ENCODE assay signal across 26 cellular contexts in genomic region chr7:90201500-90201899, GRCh38.
"Had no signal": no experiment of that assay in that cellular context is flagged by ENCODE, and none has a peak within 500 bp of the region (broad histone marks: within the 10 kb centered on the region; RNA-seq: fewer than 3 reads in every experiment).

No MANE protein-coding gene starts in this region.

- H3K4me1 ChIP-seq: left ventricle myocardium inferior, pancreas, prostate gland, sigmoid colon, spleen, tibial nerve, upper lobe of left lung, vagina had no signal

- H3K4me1 Mint-ChIP-seq: mesothelial cell of epicardium; naive B cell; nephron; neural crest cell; stimulated activated effector memory CD8-positive, alpha-beta T cell treated with anti-CD3 and anti-CD28 coated beads, Interleukin-12 subunit alpha, Interleukin-12 subunit beta, amount 100 ng/mL, for 72 hours; stimulated activated naive CD8-positive, alpha-beta T cell treated with anti-CD3 and anti-CD28 coated beads, Interleukin-15, amount 100 ng/mL, for 72 hours had no signal

- H3K27ac Mint-ChIP-seq: mesothelial cell of epicardium; naive B cell; nephron; stimulated activated effector memory CD8-positive, alpha-beta T cell treated with anti-CD3 and anti-CD28 coated beads, Interleukin-12 subunit alpha, Interleukin-12 subunit beta, amount 100 ng/mL, for 72 hours; stimulated activated naive CD8-positive, alpha-beta T cell treated with anti-CD3 and anti-CD28 coated beads, Interleukin-15, amount 100 ng/mL, for 72 hours had no signal

- H3K4me3 ChIP-seq: hepatocyte, left ventricle myocardium inferior, lung, pancreas, prostate gland, sigmoid colon, spleen, tibial nerve, upper lobe of left lung, vagina had no signal

- H3K36me3 Mint-ChIP-seq: mesothelial cell of epicardium; naive B cell; stimulated activated effector memory CD8-positive, alpha-beta T cell treated with anti-CD3 and anti-CD28 coated beads, Interleukin-12 subunit alpha, Interleukin-12 subunit beta, amount 100 ng/mL, for 72 hours had no signal

- H3K27me3 ChIP-seq: hepatocyte, pancreas, sigmoid colon, spleen, tibial nerve, upper lobe of left lung, vagina had no signal

- H3K4me3 Mint-ChIP-seq: mesothelial cell of epicardium; naive B cell; nephron; neural crest cell; stimulated activated effector memory CD8-positive, alpha-beta T cell treated with anti-CD3 and anti-CD28 coated beads, Interleukin-12 subunit alpha, Interleukin-12 subunit beta, amount 100 ng/mL, for 72 hours; stimulated activated naive CD8-positive, alpha-beta T cell treated with anti-CD3 and anti-CD28 coated beads, Interleukin-15, amount 100 ng/mL, for 72 hours had no signal

- H3K27me3 Mint-ChIP-seq: naive B cell; stimulated activated naive CD8-positive, alpha-beta T cell treated with anti-CD3 and anti-CD28 coated beads, Interleukin-15, amount 100 ng/mL, for 72 hours had no signal

- H2AFZ ChIP-seq: hepatocyte had no signal

- H3K4me2 ChIP-seq: hepatocyte had no signal

- H3K27ac ChIP-seq: hepatocyte, left ventricle myocardium inferior, pancreas, prostate gland, sigmoid colon, spleen, tibial nerve, upper lobe of left lung, vagina had no signal

- H3K9me3 Mint-ChIP-seq: mesothelial cell of epicardium; stimulated activated effector memory CD8-positive, alpha-beta T cell treated with anti-CD3 and anti-CD28 coated beads, Interleukin-12 subunit alpha, Interleukin-12 subunit beta, amount 100 ng/mL, for 72 hours; stimulated activated naive CD8-positive, alpha-beta T cell treated with anti-CD3 and anti-CD28 coated beads, Interleukin-15, amount 100 ng/mL, for 72 hours had no signal

- H3K79me2 ChIP-seq: hepatocyte had no signal

- H3K36me3 ChIP-seq: left ventricle myocardium inferior, pancreas, prostate gland, sigmoid colon, spleen, tibial nerve, upper lobe of left lung, vagina had no signal

- ATAC-seq: pancreas; right cardiac atrium; stimulated activated effector memory CD8-positive, alpha-beta T cell treated with anti-CD3 and anti-CD28 coated beads, Interleukin-12 subunit alpha, Interleukin-12 subunit beta, amount 100 ng/mL, for 72 hours; stimulated activated naive CD8-positive, alpha-beta T cell treated with anti-CD3 and anti-CD28 coated beads, Interleukin-15, amount 100 ng/mL, for 72 hours had no signal

- H3K9me3 ChIP-seq: left ventricle myocardium inferior, pancreas, prostate gland, sigmoid colon, spleen, tibial nerve, upper lobe of left lung, vagina had no signal

- DNase-seq: islet precursor cell; left ventricle myocardium inferior; mesendoderm; naive B cell; nucleus accumbens; pancreas; posterior cingulate gyrus; retina; right cardiac atrium; sigmoid colon; small intestine; spleen; stimulated activated CD4-positive, alpha-beta T cell treated with anti-CD3 and anti-CD28 coated beads, Interleukin-4, amount 100 ng/mL, for 24 hours; stimulated activated naive CD4-positive, alpha-beta T cell treated with Interleukin-2 at 50 U/mL for 16 hours; stimulated activated naive CD8-positive, alpha-beta T cell treated with anti-CD3 and anti-CD28 coated beads, Interleukin-15, amount 100 ng/mL, for 72 hours; substantia nigra; upper lobe of left lung had no signal
